In genomic region chr2:234289789-234290188, GRCh38 we compare ENCODE assay signal across 9 cellular contexts.
A peak's percentile ranks its signal among the peaks of the same experiment; 100 is the strongest.
DNase-seq lines count a peak whose midpoint lies in the region; ATAC-seq, FAIRE-seq and TF ChIP-seq lines count a peak whose summit lies in the region.
"Had no signal": no experiment of that assay in that cellular context is flagged by ENCODE, and none has a peak within 500 bp of the region (broad histone marks: within the 10 kb centered on the region; RNA-seq: fewer than 3 reads in every experiment).

No MANE protein-coding gene starts in this region.

- H3K9me3 ChIP-seq in Panc1 (ENCODE audit: control insufficient read depth, insufficient read depth, low read depth, low read length): no peaks in the 10 kb centered on the region
- no peaks in the 10 kb centered on the region for H3K9me3 ChIP-seq in astrocyte (ENCODE audit: insufficient read depth, low read depth, low read length)
- H3K9me3 ChIP-seq in naive thymus-derived CD4-positive, alpha-beta T cell (ENCODE audit: control insufficient read depth in 2 of 3, low read length in 3 of 3): no peaks in the 10 kb centered on the region
- H3K9me3 ChIP-seq in endodermal cell (ENCODE audit: control insufficient read depth, low read length): no peaks in the 10 kb centered on the region
- H3K9me3 ChIP-seq: psoas muscle had no signal

- intact Hi-C loops in Panc1 (cut with micrococcal nuclease; ENCODE audit: unreplicated experiment): loop anchor here (10.0 kb wide), 1 partner anchor 75 kb away; no protein-coding TSS in a partner anchor
- intact Hi-C loops in naive thymus-derived CD4-positive, alpha-beta T cell (cut with micrococcal nuclease): loop anchor here (1.0 to 10.0 kb wide), 10 partner anchors 72 to 435 kb away; partner anchors contain the start of gene HJURP (in 1 of the 2)

- H3K27ac Mint-ChIP-seq in astrocyte (ENCODE audit: unreplicated experiment) (peak overlapping the region; percentile 83), endodermal cell (no peak overlapping the region)
- H3K27ac Mint-ChIP-seq in naive thymus-derived CD4-positive, alpha-beta T cell: peak overlapping the region; percentile 92 to 100 (median 99)

- peak overlapping the region; percentile 85 for H3K27ac ChIP-seq in Panc1 (ENCODE audit: low read length)
- peak overlapping the region; percentile 61 for H3K27ac ChIP-seq in astrocyte (ENCODE audit: low read depth, low read length)
- H3K27ac ChIP-seq in naive thymus-derived CD4-positive, alpha-beta T cell (ENCODE audit: low read depth, low read length): peak overlapping the region; percentile 94
- H3K27ac ChIP-seq in endodermal cell (ENCODE audit: low read depth, low read length): no peak overlapping the region
- H3K27ac ChIP-seq: psoas muscle had no signal

- H3K4me3 ChIP-seq in Panc1 (ENCODE audit: low read depth in 2 of 2, low read length in 2 of 2) (no peak overlapping the region), astrocyte (ENCODE audit: insufficient read depth, low read depth, low read length) (no peak overlapping the region), endodermal cell (ENCODE audit: low read length) (no peak overlapping the region)
- peak overlapping the region; percentile 23 for H3K4me3 ChIP-seq in naive thymus-derived CD4-positive, alpha-beta T cell (ENCODE audit: low read length)
- H3K4me3 ChIP-seq: psoas muscle had no signal

- H3K4me1 ChIP-seq in Panc1 (ENCODE audit: control insufficient read depth, insufficient read depth, low read length) (peaks cover 12% of the 10 kb centered on the region), astrocyte (ENCODE audit: insufficient read depth, low read length) (peaks cover 68% of the 10 kb centered on the region), endodermal cell (ENCODE audit: control insufficient read depth, insufficient read depth, low read length) (peaks cover 7% of the 10 kb centered on the region)
- H3K4me1 ChIP-seq in naive thymus-derived CD4-positive, alpha-beta T cell (ENCODE audit: control insufficient read depth in 2 of 2, insufficient read depth in 2 of 2, low read length in 2 of 2): peaks cover 64 to 71% of the 10 kb centered on the region in 2 donors
- H3K4me1 ChIP-seq: psoas muscle had no signal

- POLR2A ChIA-PET in Panc1 (lab: Charles Lee): no interaction called here
- POLR2A ChIA-PET in naive thymus-derived CD4-positive, alpha-beta T cell (lab: Charles Lee): interaction anchor here (0.7 to 12.4 kb wide), 17 partner anchors 8 to 300 kb away, joined by 3 to 270 read pairs (median 5); partner anchors contain the start of gene ARL4C

- WGBS in endodermal cell (ENCODE audit: insufficient coverage in 1 of 2, insufficient read length in 1 of 2), 2 experiments: 93% methylated on average over 2 of the region's 2 CpGs; no CpG with 5 or more reads in 1 of the 2 experiments

- H3K27me3 ChIP-seq in Panc1 (ENCODE audit: control insufficient read depth, insufficient read depth, low read length) (no peaks in the 10 kb centered on the region), astrocyte (ENCODE audit: insufficient read depth, low read length) (no peaks in the 10 kb centered on the region), endodermal cell (ENCODE audit: control insufficient read depth, insufficient read depth, low read length, poor library complexity, severe bottlenecking) (no peaks in the 10 kb centered on the region)
- H3K27me3 ChIP-seq in naive thymus-derived CD4-positive, alpha-beta T cell (ENCODE audit: control insufficient read depth in 2 of 2, insufficient read depth in 2 of 2, low read length in 2 of 2): no peaks in the 10 kb centered on the region

- H3K4me3 Mint-ChIP-seq in astrocyte (ENCODE audit: unreplicated experiment) (no peak overlapping the region), endodermal cell (no peak overlapping the region)
- peak overlapping the region; percentile 18 to 87 (median 74) for H3K4me3 Mint-ChIP-seq in naive thymus-derived CD4-positive, alpha-beta T cell

- peak overlapping the region; percentile 24 for H3K4me2 ChIP-seq in astrocyte (ENCODE audit: low read length)

- CTCF ChIA-PET in Panc1 (lab: Charles Lee): interaction anchor here (1.0 kb wide), 1 partner anchor 70 kb away, joined by 4 read pairs; no protein-coding TSS in a partner anchor
- CTCF ChIA-PET in naive thymus-derived CD4-positive, alpha-beta T cell (lab: Charles Lee): interaction anchor here (0.9 to 3.6 kb wide), 22 partner anchors 9 to 314 kb away, joined by 3 to 32 read pairs (median 8); partner anchors contain the start of gene ARL4C

- H3K4me1 Mint-ChIP-seq in astrocyte (ENCODE audit: low read depth, unreplicated experiment): peaks cover 40% of the 10 kb centered on the region
- peaks cover 51 to 82% (median 76%) of the 10 kb centered on the region in 7 donors for H3K4me1 Mint-ChIP-seq in naive thymus-derived CD4-positive, alpha-beta T cell
- H3K4me1 Mint-ChIP-seq in endodermal cell: peaks cover 16% of the 10 kb centered on the region

- H3K27me3 Mint-ChIP-seq in astrocyte (ENCODE audit: low read depth, unreplicated experiment) (no peaks in the 10 kb centered on the region), endodermal cell (ENCODE audit: insufficient read depth) (no peaks in the 10 kb centered on the region)
- H3K27me3 Mint-ChIP-seq in naive thymus-derived CD4-positive, alpha-beta T cell: no peaks in the 10 kb centered on the region

- H2AFZ ChIP-seq in astrocyte (ENCODE audit: low read depth, low read length): no peak overlapping the region

- in situ Hi-C loops in Panc1 (cut with HindIII; ENCODE audit: low pct_unique_long_range_greater_than_20kb, low sequenced_read_pairs): no loop called here

- peak; percentile 17 for FAIRE-seq in astrocyte (lab: Jason Lieb, UNC)

- H4K20me1 ChIP-seq in astrocyte (ENCODE audit: insufficient read depth, low read length): no peaks in the 10 kb centered on the region

- H3K79me2 ChIP-seq in astrocyte (ENCODE audit: insufficient read depth, low read length): no peaks in the 10 kb centered on the region

- H3K9me3 Mint-ChIP-seq in astrocyte (ENCODE audit: unreplicated experiment): no peaks in the 10 kb centered on the region
- peaks cover 0 to 13% (median 0%) of the 10 kb centered on the region in 11 donors for H3K9me3 Mint-ChIP-seq in naive thymus-derived CD4-positive, alpha-beta T cell
- H3K9me3 Mint-ChIP-seq in endodermal cell: no peaks in the 10 kb centered on the region

- TF ChIP-seq CTCF in Panc1 (IDR thresholded peaks at IDR 0.05): no peak
- no peak for TF ChIP-seq CTCF in astrocyte (IDR thresholded peaks at IDR 0.05; ENCODE audit: insufficient read depth, low read depth, low read length)
- TF ChIP-seq CTCF in endodermal cell (conservative IDR thresholded peaks at IDR 0.05): no peak

- no peaks in the 10 kb centered on the region for H3K36me3 Mint-ChIP-seq in astrocyte (ENCODE audit: low read depth, unreplicated experiment)
- H3K36me3 Mint-ChIP-seq in naive thymus-derived CD4-positive, alpha-beta T cell: peaks cover 0 to 15% (median 0%) of the 10 kb centered on the region in 5 donors
- no peaks in the 10 kb centered on the region for H3K36me3 Mint-ChIP-seq in endodermal cell (ENCODE audit: low read depth)

- peak; percentile 88 for ATAC-seq in Panc1
- ATAC-seq in naive thymus-derived CD4-positive, alpha-beta T cell: no peak
- no peak for ATAC-seq in HG03342 (IDR thresholded peaks at IDR 0.05; ENCODE audit: unreplicated experiment)
- ATAC-seq in GM21529 (IDR thresholded peaks at IDR 0.05; ENCODE audit: unreplicated experiment): no peak

- peak overlapping the region; percentile 29 for H3K9ac ChIP-seq in astrocyte (ENCODE audit: low read length)
- H3K9ac ChIP-seq in endodermal cell (ENCODE audit: extremely low read depth, low read length, poor library complexity, severe bottlenecking): no peak overlapping the region

- DNase-seq in EH (ENCODE audit: low read depth) (peak; percentile 87), Panc1 (ENCODE audit: low read depth, low spot score) (no peak), astrocyte (ENCODE audit: low read depth) (peak; percentile 79), endodermal cell (no peak), NCI-H1417 treated with DMSO at 0.1 percent for 48 hours (lab: John Stamatoyannopoulos, UW) (no peak)
- peak in 1 of 9 donors; percentile 48 for DNase-seq in naive thymus-derived CD4-positive, alpha-beta T cell

- BruUV-seq in Panc1 (replicated peaks; lab: Mats Ljungman, UMichigan): no TSS peak

- H3K36me3 ChIP-seq in Panc1 (ENCODE audit: control insufficient read depth, insufficient read depth, low read length) (no peaks in the 10 kb centered on the region), astrocyte (ENCODE audit: insufficient read depth, low read length) (no peaks in the 10 kb centered on the region), endodermal cell (ENCODE audit: control insufficient read depth, insufficient read depth, low read length) (no peaks in the 10 kb centered on the region)
- H3K36me3 ChIP-seq in naive thymus-derived CD4-positive, alpha-beta T cell (ENCODE audit: control insufficient read depth in 2 of 3, insufficient read depth in 3 of 3, low read length in 3 of 3): no peaks in the 10 kb centered on the region

Comparison
In these comparisons a context has a peak if more than half of its experiments do, and no peak if none do; other contexts are left out.
1. DNase-seq: peak in EH (single experiment) and astrocyte (single experiment); none in Panc1 (single experiment), endodermal cell (single experiment) and NCI-H1417 treated with DMSO at 0.1 percent for 48 hours (single experiment).
2. H3K4me3 Mint-ChIP-seq: peak in naive thymus-derived CD4-positive, alpha-beta T cell (10 of 10); none in astrocyte (single experiment) and endodermal cell (single experiment).